Comparison of ENCODE assay signal across 2 cellular contexts in genomic region chr3:127486337-127486944, GRCh38.
TF ChIP-seq lines count a peak whose summit lies in the region.

No MANE protein-coding gene starts in this region.

TF ChIP-seq in SK-N-SH, 30 proteins besides CTCF, POLR2A, EP300 and RAD21 (continued from another document):
- TF ChIP-seq USF2 (IDR thresholded peaks at IDR 0.05; ENCODE audit: borderline replicate concordance, low read depth, low read length): no peak
- no peak for TF ChIP-seq YY1 (IDR thresholded peaks at IDR 0.05; ENCODE audit: low read depth)

TF ChIP-seq in SK-N-SH treated with all-trans-retinoic acid at 6 μM for 48 hours, 23 proteins besides CTCF, POLR2A, EP300 and RAD21 (continued from another document):
- no peak for TF ChIP-seq SNAI2 (CRISPR knock-in tag; IDR thresholded peaks at IDR 0.05)
- no peak for TF ChIP-seq PATZ1 (CRISPR knock-in tag; IDR thresholded peaks at IDR 0.05; ENCODE audit: borderline replicate concordance)
- TF ChIP-seq ZNF8 (CRISPR knock-in tag; IDR thresholded peaks at IDR 0.05): no peak
- TF ChIP-seq ESRRG (CRISPR knock-in tag; IDR thresholded peaks at IDR 0.05): no peak
- TF ChIP-seq ZNF70 (CRISPR knock-in tag; IDR thresholded peaks at IDR 0.05): no peak
- no peak for TF ChIP-seq GLIS3 (CRISPR knock-in tag; IDR thresholded peaks at IDR 0.05)
- no peak for TF ChIP-seq TCF4 (CRISPR knock-in tag; IDR thresholded peaks at IDR 0.05; ENCODE audit: borderline replicate concordance)
- TF ChIP-seq ZFP3 (CRISPR knock-in tag; IDR thresholded peaks at IDR 0.05): no peak
- TF ChIP-seq CREB5 (CRISPR knock-in tag; IDR thresholded peaks at IDR 0.05; ENCODE audit: low read depth): no peak
- no peak for TF ChIP-seq ZFP30 (CRISPR knock-in tag; IDR thresholded peaks at IDR 0.05)
